ENCODE assay signal across 9 cellular contexts in the genomic region with DNA sequence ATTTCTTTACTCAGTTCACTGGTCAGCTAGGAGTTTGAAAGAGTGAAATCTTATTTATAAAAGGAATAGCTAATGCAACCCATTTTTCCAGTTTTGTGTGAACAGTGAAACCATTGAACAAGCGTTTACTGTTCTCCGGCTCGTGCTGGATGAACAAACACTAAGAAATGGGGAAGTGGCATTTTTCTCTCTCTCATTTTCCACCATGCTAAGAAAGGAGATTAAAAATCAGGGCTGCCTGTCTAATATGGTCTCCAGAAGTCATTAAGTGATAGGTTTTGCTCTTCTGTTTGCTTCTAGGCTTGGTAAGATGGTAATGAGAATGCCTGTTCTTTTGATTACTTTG. TPM values are rescaled to one million over a fixed set of nuclear protein-coding genes. Genes with fewer than 3 reads are reported as not detected.
DNase-seq lines count a peak whose midpoint lies in the region; ATAC-seq and TF ChIP-seq lines count a peak whose summit lies in the region.
"Had no signal": no experiment of that assay in that cellular context is flagged by ENCODE, and none has a peak within 500 bp of the region (broad histone marks: within the 10 kb centered on the region; RNA-seq: fewer than 3 reads in every experiment).

No MANE protein-coding gene starts in this region.

- no peaks in the 10 kb centered on the region for H3K9me3 ChIP-seq in adrenal gland (replicated peaks in 1 of 3)

- H3K27ac ChIP-seq in adrenal gland (peak overlapping the region; percentile 42 to 94 (median 86)), urinary bladder (ENCODE audit: low read depth) (no peak overlapping the region)

- H3K36me3 ChIP-seq in adrenal gland (replicated peaks in 1 of 2) (no peaks in the 10 kb centered on the region), urinary bladder (ENCODE audit: insufficient read depth) (no peaks in the 10 kb centered on the region)

- no peaks in the 10 kb centered on the region for H3K27me3 ChIP-seq in adrenal gland

- H3K4me3 ChIP-seq in adrenal gland: peak overlapping the region in 2 of 4 donors; percentile 88 to 91
- peak overlapping the region; percentile 97 for H3K4me3 ChIP-seq in lower leg skin (ENCODE audit: low read depth, poor library complexity, severe bottlenecking)
- H3K4me3 ChIP-seq in urinary bladder (ENCODE audit: low read depth, low read length): peak overlapping the region; percentile 63

- DNase-seq in CD1c-positive myeloid dendritic cell (ENCODE audit: extremely low spot score): peak; percentile 70
- DNase-seq in adrenal gland: no peak
- DNase-seq in lower leg skin (ENCODE audit: low spot score in 2 of 2): no peak
- DNase-seq in left lobe of liver (ENCODE audit: low spot score): no peak
- DNase-seq in dedifferentiated amniotic fluid mesenchymal stem cell (ENCODE audit: extremely low spot score): no peak

- TF ChIP-seq POLR2A in adrenal gland (IDR thresholded peaks at IDR 0.05): no peak
- no peak for TF ChIP-seq POLR2A in lower leg skin (IDR thresholded peaks at IDR 0.05)

- intact Hi-C loops in adrenal gland (cut with DNase I): no loop called here
- intact Hi-C loops in lower leg skin (cut with DNase I; ENCODE audit: low total_unique reads): no loop called here

- peaks cover 14 to 28% of the 10 kb centered on the region in 2 donors for H3K4me1 ChIP-seq in adrenal gland (replicated peaks in 1 of 2)
- peaks cover 3% of the 10 kb centered on the region for H3K4me1 ChIP-seq in urinary bladder (ENCODE audit: insufficient read depth)

- TF ChIP-seq CTCF in adrenal gland (IDR thresholded peaks at IDR 0.05) (no peak), lower leg skin (IDR thresholded peaks at IDR 0.05) (no peak)

- peak; percentile 15 for ATAC-seq in GM19463 (IDR thresholded peaks at IDR 0.05; ENCODE audit: unreplicated experiment)
- peak; percentile 25 for ATAC-seq in HG03571 (IDR thresholded peaks at IDR 0.05; ENCODE audit: unreplicated experiment)
- ATAC-seq in left lobe of liver: no peak

- WGBS in adrenal gland, 4 donors: 38 to 44% (median 40%) methylated on average over 3 of the region's 3 CpGs
- 19 to 26% methylated on average over 3 of the region's 3 CpGs for WGBS in lower leg skin, 2 donors
- WGBS in urinary bladder: 40% methylated on average over 3 of the region's 3 CpGs

RNA-seq across cellular contexts. Expression of a gene that starts 0.8 kb away (rescaled TPM):
- total RNA-seq in adrenal gland (10 to 100 TPM; 32.6 to 68.0 (median 50.0) TPM), lower leg skin (10 to 100 TPM; 23.6 to 42.9 (median 31.9) TPM), urinary bladder (37.4 TPM), left lobe of liver (8.8 TPM)
- polyA plus RNA-seq in adrenal gland (10 to 100 TPM; 33.4 to 50.0 (median 40.1) TPM), urinary bladder (47.2 TPM)

RNA-seq across cellular contexts. Expression of a gene that starts 34.9 kb away (rescaled TPM):
- under 1 TPM in 2 of 8 donors, not detected in 6; 0.07 to 0.60 TPM for total RNA-seq in adrenal gland
- under 1 TPM in 1 of 3 donors, not detected in 2; 0.07 TPM for polyA plus RNA-seq in adrenal gland
- not detected for total RNA-seq in lower leg skin
- total RNA-seq in urinary bladder: not detected
- not detected for polyA plus RNA-seq in urinary bladder
- total RNA-seq in left lobe of liver: 2.0 TPM
- total RNA-seq: M059J had no signal

RNA-seq across cellular contexts. Expression of a gene that starts 39.6 kb away (rescaled TPM):
- total RNA-seq in adrenal gland (10 to 100 TPM; 22.8 to 70.3 (median 46.0) TPM), lower leg skin (10 to 100 TPM; 35.4 to 63.6 (median 48.7) TPM), urinary bladder (40.9 TPM), left lobe of liver (120 TPM)
- polyA plus RNA-seq in adrenal gland (10 to 100 TPM; 32.3 to 76.9 (median 55.6) TPM), urinary bladder (71.4 TPM)
